Comparison of ENCODE assay signal across 8 cellular contexts in the genomic region with DNA sequence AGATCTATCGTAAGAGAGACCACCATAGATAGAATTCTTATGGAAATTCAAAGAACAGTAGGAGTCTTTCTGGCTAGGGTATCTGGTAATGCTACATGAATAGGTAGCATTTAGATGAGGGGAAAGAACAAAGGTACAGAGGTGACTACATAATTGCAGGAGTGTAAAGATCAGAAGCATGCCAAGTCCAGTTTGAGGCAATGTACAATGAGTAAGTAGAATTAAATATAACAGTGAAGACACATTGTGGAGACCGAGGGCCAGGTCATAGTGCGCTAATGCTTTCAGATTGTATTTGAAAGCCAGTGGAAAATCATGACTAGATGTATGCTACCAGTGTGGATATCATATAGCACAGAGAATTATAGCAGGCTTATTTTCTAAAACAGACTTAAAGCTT.
"Had no signal": no experiment of that assay in that cellular context is flagged by ENCODE, and none has a peak within 500 bp of the region (broad histone marks: within the 10 kb centered on the region; RNA-seq: fewer than 3 reads in every experiment).

No MANE protein-coding gene starts in this region.

- H3K4me1 ChIP-seq: HAP-1 had no signal

- DNase-seq: GM23248, GOT3, H7, HFFc6, KBM-7 had no signal

- ATAC-seq: HCT116, HepG2 had no signal

- H3K9me3 ChIP-seq: HAP-1 had no signal

- H3K36me3 ChIP-seq: HAP-1 had no signal

- H3K4me3 ChIP-seq: GM23248, HAP-1 had no signal
